Comparison of ENCODE assay signal across 9 cellular contexts in genomic region chr19:10543059-10543419, GRCh38. TPM values are rescaled to one million over a fixed set of nuclear protein-coding genes. Genes with fewer than 3 reads are reported as not detected.
DNase-seq lines count a peak whose midpoint lies in the region; ATAC-seq lines count a peak whose summit lies in the region.
"Had no signal": no experiment of that assay in that cellular context is flagged by ENCODE, and none has a peak within 500 bp of the region (broad histone marks: within the 10 kb centered on the region; RNA-seq: fewer than 3 reads in every experiment).

No MANE protein-coding gene starts in this region.

- peak overlapping the region; percentile 81 for H3K4me3 Mint-ChIP-seq in T-helper 17 cell
- H3K4me3 Mint-ChIP-seq in stimulated activated memory B cell treated with anti-CD40 and anti-IgM and Interleukin-4, amounts not matched to agents 10 μg/mL and 1 μg/mL and 100 μg/mL, for 72 hours: peak overlapping the region; percentile 82

- peaks cover 6% of the 10 kb centered on the region for H3K36me3 ChIP-seq in iPS DF 6.9 (ENCODE audit: control insufficient read depth, insufficient read depth, low read length)

- H3K36me3 Mint-ChIP-seq in T-helper 17 cell (ENCODE audit: low read depth): no peaks in the 10 kb centered on the region
- no peaks in the 10 kb centered on the region for H3K36me3 Mint-ChIP-seq in stimulated activated memory B cell treated with anti-CD40 and anti-IgM and Interleukin-4, amounts not matched to agents 10 μg/mL and 1 μg/mL and 100 μg/mL, for 72 hours

- peak overlapping the region; percentile 98; the same call in 1 of the 2 replicates for H3K4me3 ChIP-seq in iPS DF 6.9 (ENCODE audit: low read length)

- no peak overlapping the region for H3K27ac ChIP-seq in iPS DF 6.9 (ENCODE audit: low read length)

- peak; percentile 59 for DNase-seq in DMS 273 (lab: John Stamatoyannopoulos, UW; ENCODE audit: unreplicated experiment)
- DNase-seq in DMS 273 treated with DMSO at 0.1 percent for 48 hours (lab: John Stamatoyannopoulos, UW): no peak
- DNase-seq in T-helper 17 cell: no peak
- no peak for DNase-seq in iPS DF 6.9 (ENCODE audit: low read depth, low spot score)
- DNase-seq in DMS114 treated with DMSO at 0.1 percent for 48 hours (lab: John Stamatoyannopoulos, UW; ENCODE audit: unreplicated experiment): no peak
- DNase-seq in OCI-M1 (lab: John Stamatoyannopoulos, UW): no peak
- DNase-seq: cortex of kidney had no signal

- H3K9me3 Mint-ChIP-seq in stimulated activated memory B cell treated with anti-CD40 and anti-IgM and Interleukin-4, amounts not matched to agents 10 μg/mL and 1 μg/mL and 100 μg/mL, for 72 hours: no peaks in the 10 kb centered on the region

- H3K9me3 ChIP-seq in T-helper 17 cell (ENCODE audit: control insufficient read depth, low read length, poor library complexity, severe bottlenecking): no peaks in the 10 kb centered on the region
- no peaks in the 10 kb centered on the region for H3K9me3 ChIP-seq in iPS DF 6.9 (ENCODE audit: control insufficient read depth, insufficient read depth, low read length)

- WGBS in iPS DF 6.9 (ENCODE audit: insufficient coverage, insufficient read length): no CpG with 5 or more reads among the region's 8 CpGs

- ATAC-seq in T-helper 17 cell (no peak), HG02610 (IDR thresholded peaks at IDR 0.05; ENCODE audit: unreplicated experiment) (no peak)
- ATAC-seq in stimulated activated memory B cell treated with anti-CD40 and anti-IgM and Interleukin-4, amounts not matched to agents 10 μg/mL and 1 μg/mL and 100 μg/mL, for 72 hours: no peak

- peak overlapping the region; percentile 11 for H3K27ac Mint-ChIP-seq in T-helper 17 cell
- H3K27ac Mint-ChIP-seq in stimulated activated memory B cell treated with anti-CD40 and anti-IgM and Interleukin-4, amounts not matched to agents 10 μg/mL and 1 μg/mL and 100 μg/mL, for 72 hours: peak overlapping the region; percentile 83

- H3K27me3 ChIP-seq in iPS DF 6.9 (ENCODE audit: control insufficient read depth, insufficient read depth, low read length): no peaks in the 10 kb centered on the region

- H3K27me3 Mint-ChIP-seq in T-helper 17 cell: peaks cover 21% of the 10 kb centered on the region
- peaks cover 28% of the 10 kb centered on the region for H3K27me3 Mint-ChIP-seq in stimulated activated memory B cell treated with anti-CD40 and anti-IgM and Interleukin-4, amounts not matched to agents 10 μg/mL and 1 μg/mL and 100 μg/mL, for 72 hours

- H3K4me1 Mint-ChIP-seq in T-helper 17 cell: peaks cover 13% of the 10 kb centered on the region
- peaks cover 11% of the 10 kb centered on the region for H3K4me1 Mint-ChIP-seq in stimulated activated memory B cell treated with anti-CD40 and anti-IgM and Interleukin-4, amounts not matched to agents 10 μg/mL and 1 μg/mL and 100 μg/mL, for 72 hours

- H3K4me1 ChIP-seq in iPS DF 6.9 (ENCODE audit: control insufficient read depth, insufficient read depth, low read length): peaks cover 4% of the 10 kb centered on the region; the same call in 1 of the 2 replicates

RNA-seq across cellular contexts. Expression of gene ATG4D, which starts 0.7 kb away (rescaled TPM):
- total RNA-seq in T-helper 17 cell: 10 to 100 TPM; 70.6 to 70.7 TPM

RNA-seq across cellular contexts. Expression of gene KRI1, which starts 22.8 kb away (rescaled TPM):
- 10 to 100 TPM; 33.9 to 43.7 TPM for total RNA-seq in T-helper 17 cell

RNA-seq across cellular contexts. Expression of gene CDKN2D, which starts 25.7 kb away (rescaled TPM):
- 10 to 100 TPM; 71.0 to 83.3 TPM for total RNA-seq in T-helper 17 cell

RNA-seq across cellular contexts. Expression of gene S1PR5, which starts 25.8 kb away (rescaled TPM):
- total RNA-seq in T-helper 17 cell: 1 to 10 TPM in 1 of 2 donors, under 1 TPM in 1; 0.50 to 1.3 TPM

RNA-seq across cellular contexts. Expression of gene KEAP1, which starts 39.9 kb away (rescaled TPM):
- total RNA-seq in T-helper 17 cell: 10 to 100 TPM; 13.7 to 27.3 TPM
